ENCODE assay signal across 8 cellular contexts in the genomic region with DNA sequence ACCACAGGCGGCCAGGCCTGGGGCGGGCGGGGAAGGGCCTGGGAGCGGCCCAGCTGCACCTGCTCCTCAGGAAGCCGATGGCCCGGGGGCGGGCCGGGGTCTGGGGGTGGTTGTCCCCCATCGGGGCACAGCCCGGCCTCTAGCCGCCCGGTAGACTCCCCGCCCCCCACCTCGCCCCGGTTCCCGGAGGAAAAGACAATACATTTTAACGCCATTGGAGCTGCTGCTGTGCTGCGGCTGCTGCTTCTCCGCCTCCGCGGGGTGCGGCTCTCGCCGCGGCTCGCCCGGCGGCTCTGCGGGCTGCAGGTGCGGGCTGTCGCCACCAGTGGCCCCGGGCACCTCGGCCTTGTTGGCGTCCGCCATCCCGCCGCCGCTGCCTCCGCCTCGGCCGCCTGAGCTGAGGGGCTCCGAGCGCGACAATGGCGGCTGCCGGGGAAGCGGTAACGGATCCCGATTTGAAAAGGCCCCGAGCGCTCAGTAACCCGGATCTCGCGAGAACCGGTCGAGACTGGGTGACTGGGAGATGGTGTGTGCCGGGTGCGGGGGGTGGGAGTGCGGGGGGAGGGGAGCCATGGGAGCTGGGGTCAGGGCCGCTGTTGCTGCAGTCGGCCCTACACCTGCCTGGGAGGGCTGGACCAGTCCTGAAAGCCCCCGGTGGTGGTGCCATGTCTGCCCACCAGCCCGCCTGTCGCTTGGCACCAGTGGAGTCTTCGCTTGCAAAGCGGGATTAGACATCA. TPM values are rescaled to one million over a fixed set of nuclear protein-coding genes. Genes with fewer than 3 reads are reported as not detected.
A peak's percentile ranks its signal among the peaks of the same experiment; 100 is the strongest.
DNase-seq lines count a peak whose midpoint lies in the region; TF ChIP-seq lines count a peak whose summit lies in the region.

A gene with protein sequence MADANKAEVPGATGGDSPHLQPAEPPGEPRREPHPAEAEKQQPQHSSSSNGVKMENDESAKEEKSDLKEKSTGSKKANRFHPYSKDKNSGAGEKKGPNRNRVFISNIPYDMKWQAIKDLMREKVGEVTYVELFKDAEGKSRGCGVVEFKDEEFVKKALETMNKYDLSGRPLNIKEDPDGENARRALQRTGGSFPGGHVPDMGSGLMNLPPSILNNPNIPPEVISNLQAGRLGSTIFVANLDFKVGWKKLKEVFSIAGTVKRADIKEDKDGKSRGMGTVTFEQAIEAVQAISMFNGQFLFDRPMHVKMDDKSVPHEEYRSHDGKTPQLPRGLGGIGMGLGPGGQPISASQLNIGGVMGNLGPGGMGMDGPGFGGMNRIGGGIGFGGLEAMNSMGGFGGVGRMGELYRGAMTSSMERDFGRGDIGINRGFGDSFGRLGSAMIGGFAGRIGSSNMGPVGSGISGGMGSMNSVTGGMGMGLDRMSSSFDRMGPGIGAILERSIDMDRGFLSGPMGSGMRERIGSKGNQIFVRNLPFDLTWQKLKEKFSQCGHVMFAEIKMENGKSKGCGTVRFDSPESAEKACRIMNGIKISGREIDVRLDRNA (minus strand): TSS at position 421 of the 737 bp plus-strand sequence. CDS start 58 bp downstream, at position 363.

- no peaks in the 10 kb centered on the region for H3K27me3 ChIP-seq in MG63

- H3K9me3 ChIP-seq in MG63, result peaks cover 6% of the 10 kb centered on the region

- in situ Hi-C loops in astrocyte of the spinal cord (cut with HindIII; ENCODE audit: low sequenced_read_pairs), result no loop called here

- TF ChIP-seq CTCF in astrocyte of the spinal cord (IDR thresholded peaks at IDR 0.05; ENCODE audit: low read depth, low read length), result no peak

- peak within 1 kb of the TSS; percentile 65 for H3K4me3 ChIP-seq in MG63
- H3K4me3 ChIP-seq in astrocyte of the spinal cord (ENCODE audit: low read depth, low read length), result peak within 1 kb of the TSS; percentile 58

- no peaks in the 10 kb centered on the region for H3K36me3 ChIP-seq in MG63

- DNase-seq in ELR (ENCODE audit: low read depth), result peak; percentile 76
- DNase-seq in H4 (ENCODE audit: low spot score), result peak; percentile 14
- DNase-seq in MG63, result peak; percentile 84
- DNase-seq in astrocyte of the spinal cord (ENCODE audit: low read depth, low spot score), result peak; percentile 75
- DNase-seq in hypothalamus (lab: John Stamatoyannopoulos, UW), result peak in 49 of 51 donors; percentile 2 to 90 (median 65)
- DNase-seq in retina, result peak; percentile 92
- DNase-seq in NOMO-1 (lab: John Stamatoyannopoulos, UW; ENCODE audit: unreplicated experiment in 2 of 2), result no peak

- intact Hi-C loops in T-helper 2 cell treated with Interferon-gamma antibody and Interleukin-4, amounts not matched to agents 100 ng/mL and 5 ng/mL, for 36 hours (cut with micrococcal nuclease), result loop anchor here (1.0 to 5.0 kb wide), 2 partner anchors 153 to 1959 kb away; a partner anchor contains a TSS

RNA-seq across cellular contexts. Expression of the gene that starts here (rescaled TPM):
- total RNA-seq in H4 (2014; rRNA removed; shearing (Covaris generic)), result 0.86 and 2.7 TPM in 2 replicates
- total RNA-seq in MG63 (2014; rRNA removed; shearing (Covaris generic); ENCODE audit: low replicate concordance), result 5.6 and 7.6 TPM in 2 replicates
- 37.5 TPM in 2 replicates for total RNA-seq in T-helper 2 cell treated with Interferon-gamma antibody and Interleukin-4, amounts not matched to agents 100 ng/mL and 5 ng/mL, for 36 hours

Comparison
In these comparisons a context has a peak if more than half of its experiments do, and no peak if none do; other contexts are left out.
1. DNase-seq: peak in ELR (single experiment), H4 (single experiment), MG63 (single experiment), astrocyte of the spinal cord (single experiment), hypothalamus (49 of 51) and retina (single experiment); none in NOMO-1 (0 of 2).